9 cellular contexts compared by ENCODE assay signal in the genomic region with DNA sequence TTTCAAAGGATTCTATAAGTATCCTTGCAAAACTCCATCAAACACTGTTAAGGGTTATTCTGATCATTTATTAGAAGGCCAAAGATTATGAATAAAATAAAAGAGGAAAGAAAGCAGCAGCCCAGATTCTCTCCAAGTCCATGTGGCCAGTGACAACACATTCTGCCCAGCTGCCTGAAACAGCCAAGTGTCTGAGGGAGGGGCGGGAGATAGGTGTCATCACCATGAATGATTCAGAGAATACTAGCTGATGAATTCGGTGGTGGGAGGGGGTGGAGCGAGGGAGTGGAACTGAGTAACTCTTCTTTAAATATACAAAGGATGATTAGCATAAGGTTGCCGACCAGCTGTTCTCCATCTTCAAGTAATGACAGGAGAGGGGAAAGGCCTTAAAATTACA. TPM values are rescaled to one million over a fixed set of nuclear protein-coding genes. Genes with fewer than 3 reads are reported as not detected.
DNase-seq lines count a peak whose midpoint lies in the region; ATAC-seq and TF ChIP-seq lines count a peak whose summit lies in the region.
"Had no signal": no experiment of that assay in that cellular context is flagged by ENCODE, and none has a peak within 500 bp of the region (broad histone marks: within the 10 kb centered on the region; RNA-seq: fewer than 3 reads in every experiment).

No MANE protein-coding gene starts in this region.

- H3K27ac ChIP-seq in PC-3 (ENCODE audit: low read length) = no peak overlapping the region

- TF ChIP-seq CTCF in PC-3 (conservative IDR thresholded peaks at IDR 0.05; ENCODE audit: low read depth, low read length) (no peak), fibroblast of mammary gland (conservative IDR thresholded peaks at IDR 0.05; ENCODE audit: control insufficient read depth, insufficient read depth, low read depth, low read length) (no peak)

- H3K36me3 ChIP-seq in PC-3 (ENCODE audit: low read depth, low read length) = no peaks in the 10 kb centered on the region; the same call in 1 of the 2 replicates

- H3K9me2 ChIP-seq in PC-3 (replicated peaks; ENCODE audit: low read length) = no peaks in the 10 kb centered on the region

- ATAC-seq in PC-3 (peak; percentile 76), GM19023 (IDR thresholded peaks at IDR 0.05; ENCODE audit: unreplicated experiment) (no peak), sciatic nerve (no peak)
- ATAC-seq: K562 had no signal

- no peaks in the 10 kb centered on the region for H3K27me3 ChIP-seq in PC-3 (ENCODE audit: low read length)

- peaks cover 48% of the 10 kb centered on the region for H3K4me1 ChIP-seq in PC-3 (ENCODE audit: insufficient read depth, low read length)

- H3F3A ChIP-seq in PC-3 (ENCODE audit: low read length, unreplicated experiment) = no peaks in the 10 kb centered on the region

- H3K9ac ChIP-seq in PC-3 (ENCODE audit: low read length) = no peak overlapping the region

- H3K79me2 ChIP-seq in PC-3 (ENCODE audit: low read length) = no peaks in the 10 kb centered on the region

- no peaks in the 10 kb centered on the region for H4K20me1 ChIP-seq in PC-3 (ENCODE audit: low read length)

- POLR2A ChIA-PET in PC-3 (lab: Charles Lee; ENCODE audit: unreplicated experiment) = interaction anchor here (0.5 to 0.6 kb wide), 3 partner anchors 19 to 262 kb away, joined by 5 to 19 read pairs (median 8); partner anchors contain the start of gene NREP

- CTCF ChIA-PET in PC-3 (lab: Charles Lee) = interaction anchor here (0.6 kb wide), 2 partner anchors 123 to 411 kb away, joined by 3 to 4 read pairs; no protein-coding TSS in a partner anchor

- no peaks in the 10 kb centered on the region for H3K9me3 ChIP-seq in PC-3 (ENCODE audit: low read length)

- BruUV-seq in PC-3 (replicated peaks; lab: Mats Ljungman, UMichigan) = no TSS peak

- H2AFZ ChIP-seq in PC-3 (ENCODE audit: low read length) = 0 out of 2 replicates have a peak overlapping the region, but pooled peaks have one; percentile 13

- no peak overlapping the region for H3K4me2 ChIP-seq in PC-3 (ENCODE audit: low read length)

- no peak overlapping the region for H3K4me3 ChIP-seq in PC-3 (ENCODE audit: low read length)
- no peak overlapping the region for H3K4me3 ChIP-seq in fibroblast of mammary gland (ENCODE audit: control insufficient read depth, low read depth, low read length)
- no peak overlapping the region for H3K4me3 ChIP-seq in skeletal muscle cell (ENCODE audit: low read depth, low read length)
- H3K4me3 ChIP-seq: K562 had no signal

- intact Hi-C loops in PC-3 (cut with micrococcal nuclease) = no loop called here
- intact Hi-C loops in sciatic nerve (cut with DNase I) = no loop called here

- DNase-seq in ELR (ENCODE audit: low read depth) = peak; percentile 94
- peak; percentile 83 for DNase-seq in PC-3
- peak; percentile 98 for DNase-seq in fibroblast of mammary gland (ENCODE audit: low read depth)
- peak; percentile 95 for DNase-seq in skeletal muscle cell (ENCODE audit: low read depth)
- no peak for DNase-seq in UCSD-AML1 (lab: John Stamatoyannopoulos, UW; ENCODE audit: unreplicated experiment)
- no peak for DNase-seq in cerebellar cortex (ENCODE audit: low spot score)
- no peak for DNase-seq in sciatic nerve (ENCODE audit: low spot score)

RNA-seq across cellular contexts. Expression of gene NREP, which starts 21.2 kb away (rescaled TPM):
- total RNA-seq in PC-3 (2014; rRNA removed) (22.6 and 27.5 TPM in 2 replicates), sciatic nerve (28.6 TPM)

Comparison
In these comparisons a context has a peak if more than half of its experiments do, and no peak if none do; other contexts are left out.
1. DNase-seq: peak in ELR (single experiment), PC-3 (single experiment), fibroblast of mammary gland (single experiment) and skeletal muscle cell (single experiment); none in UCSD-AML1 (single experiment), cerebellar cortex (single experiment) and sciatic nerve (single experiment).